ENCODE assay signal across 19 cellular contexts in the genomic region with DNA sequence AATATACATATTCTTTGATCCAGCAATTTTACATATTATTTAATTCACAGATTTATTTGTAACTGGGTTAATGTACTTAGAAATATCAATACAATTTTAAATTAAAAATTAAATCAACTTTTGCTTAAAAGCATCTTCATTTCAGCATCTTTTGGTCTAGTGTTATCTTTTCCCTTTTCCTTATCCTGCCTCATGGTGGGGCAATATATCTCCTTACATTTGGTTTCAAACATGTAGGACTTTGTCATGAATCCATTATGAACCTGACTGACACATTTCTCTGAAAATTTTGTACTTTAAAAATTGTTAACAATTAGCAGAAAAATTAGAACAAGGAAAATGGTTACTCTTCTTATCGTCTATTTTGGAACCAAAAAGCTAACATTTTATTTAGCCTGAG.
"Had no signal": no experiment of that assay in that cellular context is flagged by ENCODE, and none has a peak within 500 bp of the region (broad histone marks: within the 10 kb centered on the region; RNA-seq: fewer than 3 reads in every experiment).

No MANE protein-coding gene starts in this region.

- DNase-seq: activated B cell treated with CpG ODN at 0.5 μM for 24 hours; activated CD4-positive, alpha-beta memory T cell treated with anti-CD3 and anti-CD28 coated beads for 36 hours; activated CD4-positive, alpha-beta T cell treated with anti-CD3 and anti-CD28 coated beads for 1 hour; activated CD4-positive, alpha-beta T cell treated with anti-CD3 and anti-CD28 coated beads, Interleukin-2, amount 10 ng/mL, durations not matched to agents 7 days and 5 days; activated CD8-positive, alpha-beta memory T cell treated with anti-CD3 and anti-CD28 coated beads for 24 hours; activated gamma-delta T cell; activated naive CD4-positive, alpha-beta T cell treated with anti-CD3 and anti-CD28 coated beads for 36 hours; activated T-cell treated with anti-CD3 and anti-CD28 coated beads, Interleukin-2, amount 50 U/mL, for 48 hours; amygdala; KG1; NCI-H1048; NCI-H1694; NCI-H2029; NCI-H510A treated with DMSO at 0.1 percent for 48 hours; NCI-H774; NK-92 treated with Interleukin-12 subunit alpha and Interleukin-12 subunit beta, amount 100 ng/mL, for 24 hours; Peyer's patch; Right ventricle myocardium superior had no signal

- FAIRE-seq: astrocyte had no signal
